ENCODE assay signal across 1 cellular context in the genomic region with DNA sequence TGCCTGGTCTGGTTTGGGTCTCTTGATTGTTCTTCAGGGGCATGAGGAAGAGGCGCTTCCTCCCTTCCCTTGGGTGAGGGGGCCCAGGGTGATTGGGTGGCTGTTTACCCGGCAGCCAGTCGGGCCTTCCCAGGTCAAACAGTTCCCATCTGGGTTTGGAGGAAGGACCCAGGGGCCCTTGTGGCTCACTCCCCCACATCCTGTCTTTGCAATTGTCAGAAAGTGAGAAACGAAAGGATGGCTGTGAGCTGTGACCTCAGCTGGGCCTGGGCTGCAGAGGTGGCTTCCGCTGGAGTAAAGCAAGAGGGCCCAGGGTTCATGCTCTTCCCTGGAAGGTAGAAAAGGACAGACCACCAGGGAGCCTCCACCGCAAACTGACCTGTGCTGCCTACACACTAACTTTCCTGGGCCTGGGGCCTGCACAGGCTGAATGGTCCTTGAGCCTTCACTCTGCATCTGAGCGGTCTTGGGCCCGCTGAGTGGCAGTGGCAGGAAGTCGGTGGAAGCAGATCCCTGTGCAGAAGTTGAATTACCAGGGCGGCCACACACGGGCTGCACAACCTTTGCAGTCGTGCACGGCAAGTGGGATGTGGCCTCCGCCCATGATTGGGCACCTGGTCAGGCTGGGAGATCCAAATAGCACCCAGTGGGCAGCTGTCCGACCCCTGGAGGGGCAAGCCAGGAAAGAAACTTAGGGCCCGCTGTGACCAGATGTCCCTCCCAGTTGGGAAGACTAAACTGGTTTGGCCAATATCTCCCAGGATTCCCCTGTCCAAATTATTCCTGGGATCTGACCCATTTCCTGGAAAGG.
TF ChIP-seq lines count a peak whose summit lies in the region.

No MANE protein-coding gene starts in this region.

TF ChIP-seq in HepG2, 621 proteins besides CTCF, POLR2A, EP300 and RAD21 (continued from another document and continues in another):
- TF ChIP-seq, protein P1, sequence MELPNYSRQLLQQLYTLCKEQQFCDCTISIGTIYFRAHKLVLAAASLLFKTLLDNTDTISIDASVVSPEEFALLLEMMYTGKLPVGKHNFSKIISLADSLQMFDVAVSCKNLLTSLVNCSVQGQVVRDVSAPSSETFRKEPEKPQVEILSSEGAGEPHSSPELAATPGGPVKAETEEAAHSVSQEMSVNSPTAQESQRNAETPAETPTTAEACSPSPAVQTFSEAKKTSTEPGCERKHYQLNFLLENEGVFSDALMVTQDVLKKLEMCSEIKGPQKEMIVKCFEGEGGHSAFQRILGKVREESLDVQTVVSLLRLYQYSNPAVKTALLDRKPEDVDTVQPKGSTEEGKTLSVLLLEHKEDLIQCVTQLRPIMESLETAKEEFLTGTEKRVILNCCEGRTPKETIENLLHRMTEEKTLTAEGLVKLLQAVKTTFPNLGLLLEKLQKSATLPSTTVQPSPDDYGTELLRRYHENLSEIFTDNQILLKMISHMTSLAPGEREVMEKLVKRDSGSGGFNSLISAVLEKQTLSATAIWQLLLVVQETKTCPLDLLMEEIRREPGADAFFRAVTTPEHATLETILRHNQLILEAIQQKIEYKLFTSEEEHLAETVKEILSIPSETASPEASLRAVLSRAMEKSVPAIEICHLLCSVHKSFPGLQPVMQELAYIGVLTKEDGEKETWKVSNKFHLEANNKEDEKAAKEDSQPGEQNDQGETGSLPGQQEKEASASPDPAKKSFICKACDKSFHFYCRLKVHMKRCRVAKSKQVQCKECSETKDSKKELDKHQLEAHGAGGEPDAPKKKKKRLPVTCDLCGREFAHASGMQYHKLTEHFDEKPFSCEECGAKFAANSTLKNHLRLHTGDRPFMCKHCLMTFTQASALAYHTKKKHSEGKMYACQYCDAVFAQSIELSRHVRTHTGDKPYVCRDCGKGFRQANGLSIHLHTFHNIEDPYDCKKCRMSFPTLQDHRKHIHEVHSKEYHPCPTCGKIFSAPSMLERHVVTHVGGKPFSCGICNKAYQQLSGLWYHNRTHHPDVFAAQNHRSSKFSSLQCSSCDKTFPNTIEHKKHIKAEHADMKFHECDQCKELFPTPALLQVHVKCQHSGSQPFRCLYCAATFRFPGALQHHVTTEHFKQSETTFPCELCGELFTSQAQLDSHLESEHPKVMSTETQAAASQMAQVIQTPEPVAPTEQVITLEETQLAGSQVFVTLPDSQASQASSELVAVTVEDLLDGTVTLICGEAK (IDR thresholded peaks at IDR 0.05) = no peak
- TF ChIP-seq, protein P1 (CRISPR knock-in tag; IDR thresholded peaks at IDR 0.05) = no peak
- TF ChIP-seq, protein P2, sequence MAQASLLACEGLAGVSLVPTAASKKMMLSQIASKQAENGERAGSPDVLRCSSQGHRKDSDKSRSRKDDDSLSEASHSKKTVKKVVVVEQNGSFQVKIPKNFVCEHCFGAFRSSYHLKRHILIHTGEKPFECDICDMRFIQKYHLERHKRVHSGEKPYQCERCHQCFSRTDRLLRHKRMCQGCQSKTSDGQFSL (CRISPR knock-in tag; IDR thresholded peaks at IDR 0.05) = 0 out of 2 replicates have a peak, but pooled peaks have one; percentile 29
- TF ChIP-seq KDM5A (IDR thresholded peaks at IDR 0.05; ENCODE audit: borderline replicate concordance, low read length) (no peak), MIER2 (CRISPR knock-in tag; IDR thresholded peaks at IDR 0.05) (no peak), ZNF20 (CRISPR knock-in tag; IDR thresholded peaks at IDR 0.05) (no peak), ZNF766 (CRISPR knock-in tag; IDR thresholded peaks at IDR 0.05; ENCODE audit: borderline replicate concordance) (no peak), SIX4 (CRISPR knock-in tag; IDR thresholded peaks at IDR 0.05) (no peak), SMARCC2 (IDR thresholded peaks at IDR 0.05) (no peak), ZNF180 (CRISPR knock-in tag; IDR thresholded peaks at IDR 0.05; ENCODE audit: borderline replicate concordance, low read depth) (no peak), POGZ (CRISPR knock-in tag; IDR thresholded peaks at IDR 0.05) (no peak), TBP (CRISPR knock-in tag; IDR thresholded peaks at IDR 0.05) (no peak), ZNF350 (CRISPR knock-in tag; IDR thresholded peaks at IDR 0.05; ENCODE audit: borderline replicate concordance, low read depth) (no peak), ZMYM3 (CRISPR knock-in tag; IDR thresholded peaks at IDR 0.05) (no peak), ARHGAP35 (CRISPR knock-in tag; IDR thresholded peaks at IDR 0.05; ENCODE audit: borderline replicate concordance) (no peak), SMYD3 (CRISPR knock-in tag; IDR thresholded peaks at IDR 0.05) (no peak), ZNF44 (CRISPR knock-in tag; IDR thresholded peaks at IDR 0.05) (no peak), ZNF234 (CRISPR knock-in tag; conservative IDR thresholded peaks at IDR 0.05) (no peak), SMAD1 (CRISPR knock-in tag; IDR thresholded peaks at IDR 0.05; ENCODE audit: borderline replicate concordance, low read depth) (no peak), SRSF4 (IDR thresholded peaks at IDR 0.05; ENCODE audit: low read depth, low read length, poor library complexity, severe bottlenecking) (no peak), JARID2 (CRISPR knock-in tag; IDR thresholded peaks at IDR 0.05; ENCODE audit: insufficient replicate concordance) (no peak), KDM2A (CRISPR knock-in tag; IDR thresholded peaks at IDR 0.05; ENCODE audit: borderline replicate concordance, low read depth) (peak; percentile 71; the same call in 1 of the 2 replicates), ZSCAN29 (CRISPR knock-in tag; conservative IDR thresholded peaks at IDR 0.05) (no peak), FOXK2 (IDR thresholded peaks at IDR 0.05) (no peak), HNRNPL (IDR thresholded peaks at IDR 0.05; ENCODE audit: low read depth, low read length) (0 out of 2 replicates have a peak, but pooled peaks have one; percentile 5)
- TF ChIP-seq, protein P3, sequence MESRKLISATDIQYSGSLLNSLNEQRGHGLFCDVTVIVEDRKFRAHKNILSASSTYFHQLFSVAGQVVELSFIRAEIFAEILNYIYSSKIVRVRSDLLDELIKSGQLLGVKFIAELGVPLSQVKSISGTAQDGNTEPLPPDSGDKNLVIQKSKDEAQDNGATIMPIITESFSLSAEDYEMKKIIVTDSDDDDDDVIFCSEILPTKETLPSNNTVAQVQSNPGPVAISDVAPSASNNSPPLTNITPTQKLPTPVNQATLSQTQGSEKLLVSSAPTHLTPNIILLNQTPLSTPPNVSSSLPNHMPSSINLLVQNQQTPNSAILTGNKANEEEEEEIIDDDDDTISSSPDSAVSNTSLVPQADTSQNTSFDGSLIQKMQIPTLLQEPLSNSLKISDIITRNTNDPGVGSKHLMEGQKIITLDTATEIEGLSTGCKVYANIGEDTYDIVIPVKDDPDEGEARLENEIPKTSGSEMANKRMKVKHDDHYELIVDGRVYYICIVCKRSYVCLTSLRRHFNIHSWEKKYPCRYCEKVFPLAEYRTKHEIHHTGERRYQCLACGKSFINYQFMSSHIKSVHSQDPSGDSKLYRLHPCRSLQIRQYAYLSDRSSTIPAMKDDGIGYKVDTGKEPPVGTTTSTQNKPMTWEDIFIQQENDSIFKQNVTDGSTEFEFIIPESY (CRISPR knock-in tag; IDR thresholded peaks at IDR 0.05) = peak; percentile 21
- TF ChIP-seq, protein P4, sequence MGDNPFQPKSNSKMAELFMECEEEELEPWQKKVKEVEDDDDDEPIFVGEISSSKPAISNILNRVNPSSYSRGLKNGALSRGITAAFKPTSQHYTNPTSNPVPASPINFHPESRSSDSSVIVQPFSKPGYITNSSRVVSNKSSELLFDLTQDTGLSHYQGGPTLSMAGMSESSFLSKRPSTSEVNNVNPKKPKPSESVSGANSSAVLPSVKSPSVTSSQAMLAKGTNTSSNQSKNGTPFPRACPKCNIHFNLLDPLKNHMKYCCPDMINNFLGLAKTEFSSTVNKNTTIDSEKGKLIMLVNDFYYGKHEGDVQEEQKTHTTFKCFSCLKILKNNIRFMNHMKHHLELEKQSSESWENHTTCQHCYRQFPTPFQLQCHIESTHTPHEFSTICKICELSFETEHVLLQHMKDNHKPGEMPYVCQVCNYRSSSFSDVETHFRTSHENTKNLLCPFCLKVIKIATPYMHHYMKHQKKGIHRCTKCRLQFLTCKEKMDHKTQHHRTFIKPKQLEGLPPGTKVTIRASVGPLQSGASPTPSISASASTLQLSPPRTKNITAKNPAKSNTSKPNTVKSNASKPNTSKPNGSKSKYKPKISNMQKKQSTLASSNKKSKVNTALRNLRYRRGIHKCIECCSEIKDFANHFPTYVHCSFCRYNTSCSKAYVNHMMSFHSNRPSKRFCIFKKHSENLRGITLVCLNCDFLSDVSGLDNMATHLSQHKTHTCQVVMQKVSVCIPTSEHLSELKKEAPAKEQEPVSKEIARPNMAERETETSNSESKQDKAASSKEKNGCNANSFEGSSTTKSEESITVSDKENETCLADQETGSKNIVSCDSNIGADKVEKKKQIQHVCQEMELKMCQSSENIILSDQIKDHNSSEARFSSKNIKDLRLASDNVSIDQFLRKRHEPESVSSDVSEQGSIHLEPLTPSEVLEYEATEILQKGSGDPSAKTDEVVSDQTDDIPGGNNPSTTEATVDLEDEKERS (CRISPR knock-in tag; IDR thresholded peaks at IDR 0.05) = no peak
- TF ChIP-seq, protein P5, sequence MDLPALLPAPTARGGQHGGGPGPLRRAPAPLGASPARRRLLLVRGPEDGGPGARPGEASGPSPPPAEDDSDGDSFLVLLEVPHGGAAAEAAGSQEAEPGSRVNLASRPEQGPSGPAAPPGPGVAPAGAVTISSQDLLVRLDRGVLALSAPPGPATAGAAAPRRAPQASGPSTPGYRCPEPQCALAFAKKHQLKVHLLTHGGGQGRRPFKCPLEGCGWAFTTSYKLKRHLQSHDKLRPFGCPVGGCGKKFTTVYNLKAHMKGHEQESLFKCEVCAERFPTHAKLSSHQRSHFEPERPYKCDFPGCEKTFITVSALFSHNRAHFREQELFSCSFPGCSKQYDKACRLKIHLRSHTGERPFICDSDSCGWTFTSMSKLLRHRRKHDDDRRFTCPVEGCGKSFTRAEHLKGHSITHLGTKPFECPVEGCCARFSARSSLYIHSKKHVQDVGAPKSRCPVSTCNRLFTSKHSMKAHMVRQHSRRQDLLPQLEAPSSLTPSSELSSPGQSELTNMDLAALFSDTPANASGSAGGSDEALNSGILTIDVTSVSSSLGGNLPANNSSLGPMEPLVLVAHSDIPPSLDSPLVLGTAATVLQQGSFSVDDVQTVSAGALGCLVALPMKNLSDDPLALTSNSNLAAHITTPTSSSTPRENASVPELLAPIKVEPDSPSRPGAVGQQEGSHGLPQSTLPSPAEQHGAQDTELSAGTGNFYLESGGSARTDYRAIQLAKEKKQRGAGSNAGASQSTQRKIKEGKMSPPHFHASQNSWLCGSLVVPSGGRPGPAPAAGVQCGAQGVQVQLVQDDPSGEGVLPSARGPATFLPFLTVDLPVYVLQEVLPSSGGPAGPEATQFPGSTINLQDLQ (CRISPR knock-in tag; IDR thresholded peaks at IDR 0.05) = no peak
- TF ChIP-seq, protein P6, sequence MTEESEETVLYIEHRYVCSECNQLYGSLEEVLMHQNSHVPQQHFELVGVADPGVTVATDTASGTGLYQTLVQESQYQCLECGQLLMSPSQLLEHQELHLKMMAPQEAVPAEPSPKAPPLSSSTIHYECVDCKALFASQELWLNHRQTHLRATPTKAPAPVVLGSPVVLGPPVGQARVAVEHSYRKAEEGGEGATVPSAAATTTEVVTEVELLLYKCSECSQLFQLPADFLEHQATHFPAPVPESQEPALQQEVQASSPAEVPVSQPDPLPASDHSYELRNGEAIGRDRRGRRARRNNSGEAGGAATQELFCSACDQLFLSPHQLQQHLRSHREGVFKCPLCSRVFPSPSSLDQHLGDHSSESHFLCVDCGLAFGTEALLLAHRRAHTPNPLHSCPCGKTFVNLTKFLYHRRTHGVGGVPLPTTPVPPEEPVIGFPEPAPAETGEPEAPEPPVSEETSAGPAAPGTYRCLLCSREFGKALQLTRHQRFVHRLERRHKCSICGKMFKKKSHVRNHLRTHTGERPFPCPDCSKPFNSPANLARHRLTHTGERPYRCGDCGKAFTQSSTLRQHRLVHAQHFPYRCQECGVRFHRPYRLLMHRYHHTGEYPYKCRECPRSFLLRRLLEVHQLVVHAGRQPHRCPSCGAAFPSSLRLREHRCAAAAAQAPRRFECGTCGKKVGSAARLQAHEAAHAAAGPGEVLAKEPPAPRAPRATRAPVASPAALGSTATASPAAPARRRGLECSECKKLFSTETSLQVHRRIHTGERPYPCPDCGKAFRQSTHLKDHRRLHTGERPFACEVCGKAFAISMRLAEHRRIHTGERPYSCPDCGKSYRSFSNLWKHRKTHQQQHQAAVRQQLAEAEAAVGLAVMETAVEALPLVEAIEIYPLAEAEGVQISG (CRISPR knock-in tag; IDR thresholded peaks at IDR 0.05) = peak; percentile 26; the same call in 1 of the 2 replicates
- TF ChIP-seq, protein P7, sequence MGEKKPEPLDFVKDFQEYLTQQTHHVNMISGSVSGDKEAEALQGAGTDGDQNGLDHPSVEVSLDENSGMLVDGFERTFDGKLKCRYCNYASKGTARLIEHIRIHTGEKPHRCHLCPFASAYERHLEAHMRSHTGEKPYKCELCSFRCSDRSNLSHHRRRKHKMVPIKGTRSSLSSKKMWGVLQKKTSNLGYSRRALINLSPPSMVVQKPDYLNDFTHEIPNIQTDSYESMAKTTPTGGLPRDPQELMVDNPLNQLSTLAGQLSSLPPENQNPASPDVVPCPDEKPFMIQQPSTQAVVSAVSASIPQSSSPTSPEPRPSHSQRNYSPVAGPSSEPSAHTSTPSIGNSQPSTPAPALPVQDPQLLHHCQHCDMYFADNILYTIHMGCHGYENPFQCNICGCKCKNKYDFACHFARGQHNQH (CRISPR knock-in tag; IDR thresholded peaks at IDR 0.05) = no peak
